23 cellular contexts compared by ENCODE assay signal in genomic region chr13:21078501-21078900, GRCh38. TPM values are rescaled to one million over a fixed set of nuclear protein-coding genes. Genes with fewer than 3 reads are reported as not detected.
DNase-seq lines count a peak whose midpoint lies in the region; ATAC-seq and TF ChIP-seq lines count a peak whose summit lies in the region.
"Had no signal": no experiment of that assay in that cellular context is flagged by ENCODE, and none has a peak within 500 bp of the region (broad histone marks: within the 10 kb centered on the region; RNA-seq: fewer than 3 reads in every experiment).

No MANE protein-coding gene starts in this region.

- DNase-seq in GM23248 = peak; percentile 23
- no peak for DNase-seq in SK-N-SH
- DNase-seq in fibroblast of the aortic adventitia (ENCODE audit: low read depth) = peak; percentile 16
- no peak for DNase-seq in thoracic aorta (ENCODE audit: low spot score)
- no peak for DNase-seq in GF-D8 (lab: John Stamatoyannopoulos, UW)
- no peak for DNase-seq in AG20443 (ENCODE audit: low spot score)
- no peak for DNase-seq in stimulated activated CD4-positive, alpha-beta T cell treated with anti-CD3 and anti-CD28 coated beads, Interleukin-4, amount 100 ng/mL, for 4 hours
- DNase-seq: activated CD4-positive, alpha-beta T cell treated with anti-CD3 and anti-CD28 coated beads for 4 hours; activated naive CD4-positive, alpha-beta T cell treated with Interleukin-2 at 50 U/mL for 16 hours; activated T-cell treated with anti-CD3 and anti-CD28 coated beads, Interleukin-2, amount 50 U/mL, for 72 hours; amniotic stem cell; CD8-positive, alpha-beta T cell; cortex of kidney; DMS53; left colon; NCI-H1092 treated with DMSO at 0.1 percent for 48 hours; NCI-H1930; NCI-H526 treated with DMSO at 0.1 percent for 48 hours; stimulated activated naive CD4-positive, alpha-beta T cell treated with Interleukin-2 at 50 U/mL for 16 hours; testis had no signal

- H3K4me1 ChIP-seq in GM23248 (ENCODE audit: insufficient read depth) (peaks cover 37% of the 10 kb centered on the region), SK-N-SH (ENCODE audit: control insufficient read depth in 1 of 2, insufficient read depth in 2 of 2, low read depth in 1 of 2, low read length in 1 of 2) (peaks cover 0 to 8% of the 10 kb centered on the region in 2 experiments; a peak in 3 of 4 replicates), thoracic aorta (ENCODE audit: control insufficient read depth in 1 of 2, low read depth in 2 of 2) (peaks cover 20 to 30% of the 10 kb centered on the region in 2 donors)

- no peaks in the 10 kb centered on the region for H3K36me3 ChIP-seq in GM23248 (ENCODE audit: low read depth)
- no peaks in the 10 kb centered on the region for H3K36me3 ChIP-seq in SK-N-SH (replicated peaks in 1 of 2; ENCODE audit: control insufficient read depth in 1 of 2, insufficient read depth in 2 of 2, low read length in 1 of 2)
- no peaks in the 10 kb centered on the region for H3K36me3 ChIP-seq in thoracic aorta
- H3K36me3 ChIP-seq: cardiac muscle cell had no signal

- H3K79me2 ChIP-seq in GM23248 (ENCODE audit: insufficient read depth) = no peaks in the 10 kb centered on the region
- H3K79me2 ChIP-seq in SK-N-SH (ENCODE audit: insufficient read depth) = no peaks in the 10 kb centered on the region

- in situ Hi-C loops in GM23248 (cut with MboI) = no loop called here

- H4K20me1 ChIP-seq in GM23248 (ENCODE audit: insufficient read depth) (no peaks in the 10 kb centered on the region), SK-N-SH (ENCODE audit: insufficient read depth) (no peaks in the 10 kb centered on the region)

- TF ChIP-seq RAD21 in SK-N-SH (IDR thresholded peaks at IDR 0.05; ENCODE audit: low read length) = no peak

- POLR2A ChIA-PET in SK-N-SH (lab: Yijun Ruan, JAX) = no interaction called here

- H3K4me3 ChIP-seq in GM23248 (no peak overlapping the region), SK-N-SH (ENCODE audit: low read depth in 2 of 2, low read length in 1 of 2) (no peak overlapping the region), fibroblast of the aortic adventitia (ENCODE audit: low read depth, low read length) (no peak overlapping the region), thoracic aorta (no peak overlapping the region)
- H3K4me3 ChIP-seq: cardiac muscle cell had no signal

- H3K27me3 ChIP-seq in GM23248 (replicated peaks; ENCODE audit: insufficient read depth) (no peaks in the 10 kb centered on the region), SK-N-SH (ENCODE audit: insufficient read depth) (no peaks in the 10 kb centered on the region), thoracic aorta (replicated peaks; ENCODE audit: insufficient read depth) (no peaks in the 10 kb centered on the region)
- H3K27me3 ChIP-seq: testis had no signal

- H3K4me2 ChIP-seq in GM23248 (ENCODE audit: unreplicated experiment) = peak overlapping the region; percentile 68
- no peak overlapping the region for H3K4me2 ChIP-seq in SK-N-SH

- H3K9me3 ChIP-seq in GM23248 (ENCODE audit: low read depth) (no peaks in the 10 kb centered on the region), SK-N-SH (no peaks in the 10 kb centered on the region), thoracic aorta (no peaks in the 10 kb centered on the region)
- H3K9me3 ChIP-seq: testis had no signal

- H3K27ac ChIP-seq in GM23248 (peak overlapping the region; percentile 82; the same call in 1 of the 2 replicates), SK-N-SH (ENCODE audit: low read depth in 2 of 2, low read length in 1 of 2) (peak overlapping the region; percentile 74 to 77; a peak in 3 of 4 replicates), thoracic aorta (peak overlapping the region; percentile 55 to 84)
- H3K27ac ChIP-seq: cardiac muscle cell, RWPE1, testis had no signal

- H3K9me2 ChIP-seq in GM23248 (ENCODE audit: insufficient read depth) (no peaks in the 10 kb centered on the region), SK-N-SH (no peaks in the 10 kb centered on the region)

- WGBS in GM23248 (ENCODE audit: low coverage in 1 of 2, low lambda C conversion rate in 2 of 2, missing lambda C conversion rate in 2 of 2), 2 experiments = 21 to 29% methylated on average over 4 of the region's 4 CpGs
- WGBS in SK-N-SH (ENCODE audit: low lambda C conversion rate) = 51% methylated on average over 4 of the region's 4 CpGs

- ATAC-seq in thoracic aorta (ENCODE audit: insufficient number of reproducible peaks, low FRiP score, low read depth) = no peak
- ATAC-seq: activated T-cell treated with anti-CD3 and anti-CD28 coated beads, Interleukin-2, amount 50 U/mL, for 72 hours; CD8-positive, alpha-beta T cell; HepG2; left colon had no signal

- CTCF ChIA-PET in SK-N-SH (lab: Yijun Ruan, JAX) = no interaction called here

- H2AFZ ChIP-seq in GM23248 = peak overlapping the region; percentile 27
- no peak overlapping the region for H2AFZ ChIP-seq in SK-N-SH (ENCODE audit: low read depth)

- no peak overlapping the region for H3K9ac ChIP-seq in GM23248
- no peak overlapping the region for H3K9ac ChIP-seq in SK-N-SH

- TF ChIP-seq CTCF in SK-N-SH (IDR thresholded peaks at IDR 0.05) (no peak), fibroblast of the aortic adventitia (IDR thresholded peaks at IDR 0.05; ENCODE audit: insufficient read depth, low read length) (no peak), thoracic aorta (IDR thresholded peaks at IDR 0.05) (no peak)

- TF ChIP-seq EP300 in SK-N-SH (IDR thresholded peaks at IDR 0.05; ENCODE audit: borderline replicate concordance in 1 of 2, low read depth in 1 of 2, low read length in 1 of 2) = no peak

- peaks cover 27% of the 10 kb centered on the region for H3F3A ChIP-seq in GM23248 (ENCODE audit: insufficient read depth)
- H3F3A ChIP-seq in SK-N-SH (replicated peaks; ENCODE audit: insufficient read depth) = peaks cover 17% of the 10 kb centered on the region

TF ChIP-seq in SK-N-SH, 30 proteins besides CTCF, POLR2A, EP300 and RAD21:
- TF ChIP-seq FOXM1 (IDR thresholded peaks at IDR 0.05; ENCODE audit: low read depth) (no peak), JUND (IDR thresholded peaks at IDR 0.05) (no peak), TCF12 (IDR thresholded peaks at IDR 0.05) (peak; percentile 42), SIN3A (IDR thresholded peaks at IDR 0.05; ENCODE audit: borderline replicate concordance, low read depth, low read length) (no peak)
TF ChIP-seq in SK-N-SH: peak in this region for 1.

RNA-seq across cellular contexts. Expression of gene LATS2, which starts 17.1 kb away (rescaled TPM):
- total RNA-seq in GM23248 (2014; rRNA removed; shearing (Covaris generic)) = 23.0 and 28.5 TPM in 2 replicates
- 10.6 and 11.8 TPM in 2 replicates for polyA plus RNA-seq in GM23248 (2016; fragmentation: Nextera tagmentation; extraction: Ambion mirVana)
- polyA plus RNA-seq in SK-N-SH (2012; rRNA removed) = 19.6 and 19.7 TPM in 2 replicates
- 23.5 and 24.6 TPM in 2 replicates for polyA plus RNA-seq in SK-N-SH (2012; cell fraction: cytosol; rRNA removed)
- 39.0 and 45.8 TPM in 2 replicates for polyA plus RNA-seq in SK-N-SH (2012; cell fraction: nucleus; rRNA removed)
- total RNA-seq in fibroblast of the aortic adventitia (ENCODE audit: low replicate concordance) = 19.3 and 24.5 TPM in 2 replicates
- total RNA-seq in thoracic aorta = 10 to 100 TPM; 40.1 to 59.2 TPM

Comparison
In these comparisons a context has a peak if more than half of its experiments do, and no peak if none do; other contexts are left out.
1. DNase-seq: peak in GM23248 (single experiment) and fibroblast of the aortic adventitia (single experiment); none in SK-N-SH (single experiment), thoracic aorta (single experiment), GF-D8 (single experiment), AG20443 (single experiment) and stimulated activated CD4-positive, alpha-beta T cell treated with anti-CD3 and anti-CD28 coated beads, Interleukin-4, amount 100 ng/mL, for 4 hours (0 of 2).
2. Peak in every context shown above with its lines, with median percentiles within 50 percentile points of each other: H3K27ac ChIP-seq.